10 cellular contexts compared by ENCODE assay signal in the genomic region with DNA sequence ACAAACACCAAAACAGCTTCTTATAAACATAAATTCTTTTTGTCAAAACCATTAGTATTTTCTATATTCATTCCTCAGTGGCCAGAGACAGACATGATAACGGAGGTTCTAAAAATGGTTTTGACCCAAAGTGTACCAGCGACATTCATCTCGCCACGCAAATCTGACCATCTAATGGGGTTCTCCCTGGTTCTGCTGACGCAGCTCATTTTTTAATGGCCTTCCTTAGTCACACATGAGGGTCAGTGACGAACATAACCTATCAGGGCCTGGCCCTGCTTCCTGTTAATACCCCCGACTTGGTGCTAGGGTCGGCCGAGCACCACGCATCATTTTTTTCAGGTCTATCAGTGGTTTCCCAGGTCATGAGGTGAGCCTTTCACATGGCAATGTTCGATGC.
"Had no signal": no experiment of that assay in that cellular context is flagged by ENCODE, and none has a peak within 500 bp of the region (broad histone marks: within the 10 kb centered on the region; RNA-seq: fewer than 3 reads in every experiment).

No MANE protein-coding gene starts in this region.

- H3K27ac ChIP-seq: GM23248 had no signal

- FAIRE-seq: H1, H54 had no signal

- H3K36me3 ChIP-seq: HAP-1 had no signal

- DNase-seq: GM23248, GOT3, H7, H9, HFFc6 had no signal

- ATAC-seq: GM23338, HCT116 had no signal

- H2AFZ ChIP-seq: GM23248, GM23338 had no signal

- H3K4me3 ChIP-seq: GM23248, GM23338, HAP-1 had no signal

- H3K4me2 ChIP-seq: GM23338 had no signal

- H3K9ac ChIP-seq: GM23248 had no signal

- H3K4me1 ChIP-seq: HAP-1 had no signal
